ENCODE assay signal across 22 cellular contexts in the genomic region with DNA sequence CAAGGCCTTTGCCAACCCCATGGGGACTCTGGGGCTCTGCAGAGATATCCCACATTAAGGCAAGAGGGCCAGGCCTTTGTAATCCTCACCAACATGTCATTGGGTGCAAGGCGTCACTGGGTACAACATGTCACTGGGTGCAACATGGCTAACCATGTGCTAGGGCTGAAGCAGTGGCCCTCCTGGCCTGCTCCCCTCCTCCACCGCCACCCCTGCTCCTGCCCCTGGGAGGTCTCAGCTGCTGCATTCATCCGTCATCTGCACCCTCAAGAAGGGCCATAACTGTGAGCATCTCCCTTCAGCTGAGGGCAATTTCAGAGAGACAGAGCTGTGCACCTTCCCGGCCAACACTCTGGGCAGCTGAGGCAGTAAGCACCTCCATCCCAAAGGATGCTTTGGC. TPM values are rescaled to one million over a fixed set of nuclear protein-coding genes. Genes with fewer than 3 reads are reported as not detected.
A peak's percentile ranks its signal among the peaks of the same experiment; 100 is the strongest.
DNase-seq lines count a peak whose midpoint lies in the region; ATAC-seq and TF ChIP-seq lines count a peak whose summit lies in the region.
"Had no signal": no experiment of that assay in that cellular context is flagged by ENCODE, and none has a peak within 500 bp of the region (broad histone marks: within the 10 kb centered on the region; RNA-seq: fewer than 3 reads in every experiment).

No MANE protein-coding gene starts in this region.

- no peak for DNase-seq in Right ventricle myocardium inferior (ENCODE audit: missing footprints)
- DNase-seq in Right ventricle myocardium superior, result no peak
- DNase-seq in neural progenitor cell (ENCODE audit: low spot score), result no peak
- peak; percentile 32 for DNase-seq in spleen
- no peak for DNase-seq in activated T-helper 1 cell treated with anti-CD3 and anti-CD28 coated beads, Interleukin-12 subunit alpha, Interleukin-12 subunit beta, Interleukin-2, Interleukin-4 antibody, amounts not matched to agents 30 ng/mL and 10 ng/mL and 1 ng/mL, durations not matched to agents 14 hours and 24 hours and 36 hours (ENCODE audit: low spot score)
- DNase-seq in colonic mucosa, result no peak
- DNase-seq: BE2C; Calu3; CD4-positive, alpha-beta T cell; CD8-positive, alpha-beta memory T cell; DMS53; DMS79 treated with DMSO at 0.1 percent for 48 hours; GF-D8; HFFc6 had no signal

- peaks cover 31% of the 10 kb centered on the region for H3K4me1 ChIP-seq in neural progenitor cell
- H3K4me1 ChIP-seq in spleen, result peaks cover 0 to 5% (median 0%) of the 10 kb centered on the region in 6 donors
- peaks cover 10% of the 10 kb centered on the region for H3K4me1 ChIP-seq in colonic mucosa
- H3K4me1 ChIP-seq: HAP-1 had no signal

- H3K9me3 ChIP-seq in neural progenitor cell (ENCODE audit: low read depth), result no peaks in the 10 kb centered on the region
- H3K9me3 ChIP-seq in spleen, result no peaks in the 10 kb centered on the region
- no peaks in the 10 kb centered on the region for H3K9me3 ChIP-seq in colonic mucosa
- H3K9me3 ChIP-seq: BE2C; BLaER1 treated with 17β-estradiol and CSF1 and Interleukin-3, amounts not matched to agents 10 nM and 100 nM; HAP-1 had no signal

- 84 to 98% (median 89%) methylated on average over 3 to 4 of the region's 4 CpGs for WGBS in spleen, 5 donors

- H3K4me2 ChIP-seq in neural progenitor cell, result no peak overlapping the region
- H3K4me2 ChIP-seq: BLaER1 treated with 17β-estradiol and CSF1 and Interleukin-3, amounts not matched to agents 10 nM and 100 nM; GM23338 had no signal

- H2AFZ ChIP-seq in neural progenitor cell (replicated peaks), result no peak overlapping the region
- H2AFZ ChIP-seq: GM23338 had no signal

- H3K4me1 Mint-ChIP-seq in neural progenitor cell, result peaks cover 73% of the 10 kb centered on the region
- H3K4me1 Mint-ChIP-seq in activated T-helper 1 cell treated with anti-CD3 and anti-CD28 coated beads, Interleukin-12 subunit alpha, Interleukin-12 subunit beta, Interleukin-2, Interleukin-4 antibody, amounts not matched to agents 30 ng/mL and 10 ng/mL and 1 ng/mL, durations not matched to agents 14 hours and 24 hours and 36 hours (ENCODE audit: low read depth), result no peaks in the 10 kb centered on the region
- H3K4me1 Mint-ChIP-seq: CD8-positive, alpha-beta memory T cell had no signal

- H3K9me3 Mint-ChIP-seq in neural progenitor cell, result no peaks in the 10 kb centered on the region
- no peaks in the 10 kb centered on the region for H3K9me3 Mint-ChIP-seq in activated T-helper 1 cell treated with anti-CD3 and anti-CD28 coated beads, Interleukin-12 subunit alpha, Interleukin-12 subunit beta, Interleukin-2, Interleukin-4 antibody, amounts not matched to agents 30 ng/mL and 10 ng/mL and 1 ng/mL, durations not matched to agents 14 hours and 24 hours and 36 hours
- H3K9me3 Mint-ChIP-seq: CD4-positive, alpha-beta T cell; CD8-positive, alpha-beta memory T cell; HFFc6 had no signal

- H3F3A ChIP-seq in neural progenitor cell (ENCODE audit: low read depth), result peaks cover 12% of the 10 kb centered on the region

- H3K27ac Mint-ChIP-seq in neural progenitor cell, result no peak overlapping the region
- no peak overlapping the region for H3K27ac Mint-ChIP-seq in activated T-helper 1 cell treated with anti-CD3 and anti-CD28 coated beads, Interleukin-12 subunit alpha, Interleukin-12 subunit beta, Interleukin-2, Interleukin-4 antibody, amounts not matched to agents 30 ng/mL and 10 ng/mL and 1 ng/mL, durations not matched to agents 14 hours and 24 hours and 36 hours
- H3K27ac Mint-ChIP-seq: CD4-positive, alpha-beta T cell; CD8-positive, alpha-beta memory T cell; GM23338; HFFc6 had no signal

- TF ChIP-seq POLR2A in spleen (IDR thresholded peaks at IDR 0.05), result no peak

- TF ChIP-seq CTCF in neural progenitor cell (IDR thresholded peaks at IDR 0.05), result no peak
- TF ChIP-seq CTCF in spleen (IDR thresholded peaks at IDR 0.05 in 8 of 11, conservative IDR thresholded peaks at IDR 0.05 in 3 of 11), result no peak
- TF ChIP-seq CTCF in colonic mucosa (IDR thresholded peaks at IDR 0.05), result no peak

- H3K27ac ChIP-seq in neural progenitor cell (no peak overlapping the region), spleen (no peak overlapping the region), colonic mucosa (no peak overlapping the region)
- H3K27ac ChIP-seq: 22Rv1; BLaER1 treated with 17β-estradiol and CSF1 and Interleukin-3, amounts not matched to agents 10 nM and 100 nM had no signal

- peaks cover 11% of the 10 kb centered on the region for H3K27me3 Mint-ChIP-seq in neural progenitor cell (ENCODE audit: insufficient read depth, low read depth)
- H3K27me3 Mint-ChIP-seq in activated T-helper 1 cell treated with anti-CD3 and anti-CD28 coated beads, Interleukin-12 subunit alpha, Interleukin-12 subunit beta, Interleukin-2, Interleukin-4 antibody, amounts not matched to agents 30 ng/mL and 10 ng/mL and 1 ng/mL, durations not matched to agents 14 hours and 24 hours and 36 hours (ENCODE audit: insufficient read depth), result peaks cover 6% of the 10 kb centered on the region

- H3K4me3 ChIP-seq in neural progenitor cell (no peak overlapping the region), spleen (no peak overlapping the region), colonic mucosa (no peak overlapping the region)
- H3K4me3 ChIP-seq: BLaER1 treated with 17β-estradiol and CSF1 and Interleukin-3, amounts not matched to agents 10 nM and 100 nM; GM23338; HAP-1 had no signal

- H3K79me2 ChIP-seq in neural progenitor cell (ENCODE audit: low read depth), result no peaks in the 10 kb centered on the region

- H3K27me3 ChIP-seq in neural progenitor cell (peaks cover 50% of the 10 kb centered on the region), spleen (replicated peaks in 1 of 7) (peaks cover 0 to 13% (median 0%) of the 10 kb centered on the region in 7 donors), colonic mucosa (no peaks in the 10 kb centered on the region)
- H3K27me3 ChIP-seq: BE2C had no signal

- no peak overlapping the region for H3K9ac ChIP-seq in neural progenitor cell
- no peak overlapping the region for H3K9ac ChIP-seq in colonic mucosa (ENCODE audit: low read depth in 2 of 2, low read length in 2 of 2)
- H3K9ac ChIP-seq: BLaER1 treated with 17β-estradiol and CSF1 and Interleukin-3, amounts not matched to agents 10 nM and 100 nM had no signal

- ATAC-seq in Right ventricle myocardium inferior (peak; percentile 12), Right ventricle myocardium superior (ENCODE audit: poor library complexity) (no peak)
- ATAC-seq: GM23338 had no signal

- peaks cover under 1% of the 10 kb centered on the region for H3K36me3 Mint-ChIP-seq in neural progenitor cell
- no peaks in the 10 kb centered on the region for H3K36me3 Mint-ChIP-seq in activated T-helper 1 cell treated with anti-CD3 and anti-CD28 coated beads, Interleukin-12 subunit alpha, Interleukin-12 subunit beta, Interleukin-2, Interleukin-4 antibody, amounts not matched to agents 30 ng/mL and 10 ng/mL and 1 ng/mL, durations not matched to agents 14 hours and 24 hours and 36 hours (ENCODE audit: low read depth)
- H3K36me3 Mint-ChIP-seq: CD14-positive monocyte; CD8-positive, alpha-beta memory T cell had no signal

- H3K36me3 ChIP-seq in neural progenitor cell (no peaks in the 10 kb centered on the region), spleen (no peaks in the 10 kb centered on the region), colonic mucosa (no peaks in the 10 kb centered on the region)
- H3K36me3 ChIP-seq: BE2C; BLaER1 treated with 17β-estradiol and CSF1 and Interleukin-3, amounts not matched to agents 10 nM and 100 nM; HAP-1 had no signal

- intact Hi-C loops in Right ventricle myocardium inferior (cut with DNase I), result no loop called here
- intact Hi-C loops in Right ventricle myocardium superior (cut with DNase I), result no loop called here
- intact Hi-C loops in spleen (cut with DNase I; ENCODE audit: low total_unique reads), result no loop called here
- intact Hi-C loops in activated T-helper 1 cell treated with anti-CD3 and anti-CD28 coated beads, Interleukin-12 subunit alpha, Interleukin-12 subunit beta, Interleukin-2, Interleukin-4 antibody, amounts not matched to agents 30 ng/mL and 10 ng/mL and 1 ng/mL, durations not matched to agents 14 hours and 24 hours and 36 hours (cut with micrococcal nuclease), result no loop called here
- intact Hi-C loops in colonic mucosa (cut with DNase I), result no loop called here

- no peaks in the 10 kb centered on the region for H4K20me1 ChIP-seq in neural progenitor cell (ENCODE audit: low read depth)

- H3K4me3 Mint-ChIP-seq in neural progenitor cell, result peak overlapping the region; percentile 21
- no peak overlapping the region for H3K4me3 Mint-ChIP-seq in activated T-helper 1 cell treated with anti-CD3 and anti-CD28 coated beads, Interleukin-12 subunit alpha, Interleukin-12 subunit beta, Interleukin-2, Interleukin-4 antibody, amounts not matched to agents 30 ng/mL and 10 ng/mL and 1 ng/mL, durations not matched to agents 14 hours and 24 hours and 36 hours
- H3K4me3 Mint-ChIP-seq: CD4-positive, alpha-beta T cell; CD8-positive, alpha-beta memory T cell; GM23338; HFFc6 had no signal

RNA-seq across cellular contexts. Expression of a gene that starts 16.7 kb away (rescaled TPM):
- 34.5 TPM for total RNA-seq in Right ventricle myocardium inferior
- total RNA-seq in Right ventricle myocardium superior, result 30.0 TPM
- total RNA-seq in neural progenitor cell (ENCODE audit: low replicate concordance), result 0.46 and 0.47 TPM in 2 replicates
- 100 to 1,000 TPM in 1 of 7 donors, 10 to 100 TPM in 6; 28.3 to 148 (median 82.6) TPM for total RNA-seq in spleen
- 10 to 100 TPM; 10.6 to 44.1 (median 20.5) TPM for polyA plus RNA-seq in spleen
- total RNA-seq in activated T-helper 1 cell treated with anti-CD3 and anti-CD28 coated beads, Interleukin-12 subunit alpha, Interleukin-12 subunit beta, Interleukin-2, Interleukin-4 antibody, amounts not matched to agents 30 ng/mL and 10 ng/mL and 1 ng/mL, durations not matched to agents 14 hours and 24 hours and 36 hours, result 6.7 and 7.3 TPM in 2 replicates
- total RNA-seq in colonic mucosa, result 100 to 1,000 TPM; 142 to 152 TPM

RNA-seq across cellular contexts. Expression of a gene that starts 45.8 kb away (rescaled TPM):
- total RNA-seq in Right ventricle myocardium inferior (0.19 TPM), Right ventricle myocardium superior (not detected), neural progenitor cell (ENCODE audit: low replicate concordance) (1.4 TPM in 1 of 2 replicates, not detected in the other), spleen (under 1 TPM in 3 of 7 donors, not detected in 4; 0.22 to 0.27 (median 0.26) TPM), colonic mucosa (1 to 10 TPM in 1 of 2 donors, under 1 TPM in 1; 0.77 to 1.5 TPM)
- polyA plus RNA-seq in spleen, result under 1 TPM; 0.04 to 0.16 (median 0.05) TPM
- 0.36 TPM in 1 of 2 replicates, not detected in the other for total RNA-seq in activated T-helper 1 cell treated with anti-CD3 and anti-CD28 coated beads, Interleukin-12 subunit alpha, Interleukin-12 subunit beta, Interleukin-2, Interleukin-4 antibody, amounts not matched to agents 30 ng/mL and 10 ng/mL and 1 ng/mL, durations not matched to agents 14 hours and 24 hours and 36 hours
- total RNA-seq: CD4-positive, alpha-beta T cell; CD8-positive, alpha-beta memory T cell; Daoy; G401; HFFc6 had no signal
- polyA plus RNA-seq: AG04450; CD8-positive, alpha-beta memory T cell had no signal

RNA-seq across cellular contexts. Expression of a gene that starts 56.3 kb away (rescaled TPM):
- not detected for total RNA-seq in Right ventricle myocardium inferior
- not detected for total RNA-seq in Right ventricle myocardium superior
- total RNA-seq in neural progenitor cell (ENCODE audit: low replicate concordance), result 0.11 TPM in 1 of 2 replicates, not detected in the other
- 1 to 10 TPM in 2 of 7 donors, under 1 TPM in 1, not detected in 4; 0.81 to 2.0 (median 1.2) TPM for total RNA-seq in spleen
- under 1 TPM; 0.03 to 0.64 (median 0.20) TPM for polyA plus RNA-seq in spleen
- total RNA-seq in activated T-helper 1 cell treated with anti-CD3 and anti-CD28 coated beads, Interleukin-12 subunit alpha, Interleukin-12 subunit beta, Interleukin-2, Interleukin-4 antibody, amounts not matched to agents 30 ng/mL and 10 ng/mL and 1 ng/mL, durations not matched to agents 14 hours and 24 hours and 36 hours, result not detected in 2 replicates
- 1 to 10 TPM; 3.4 to 4.0 TPM for total RNA-seq in colonic mucosa
- total RNA-seq: CD4-positive, alpha-beta T cell; CD8-positive, alpha-beta memory T cell; G401 had no signal
- polyA plus RNA-seq: CD14-positive monocyte; CD8-positive, alpha-beta memory T cell; GM23338 had no signal
